ENCODE assay signal across 12 cellular contexts in the genomic region with DNA sequence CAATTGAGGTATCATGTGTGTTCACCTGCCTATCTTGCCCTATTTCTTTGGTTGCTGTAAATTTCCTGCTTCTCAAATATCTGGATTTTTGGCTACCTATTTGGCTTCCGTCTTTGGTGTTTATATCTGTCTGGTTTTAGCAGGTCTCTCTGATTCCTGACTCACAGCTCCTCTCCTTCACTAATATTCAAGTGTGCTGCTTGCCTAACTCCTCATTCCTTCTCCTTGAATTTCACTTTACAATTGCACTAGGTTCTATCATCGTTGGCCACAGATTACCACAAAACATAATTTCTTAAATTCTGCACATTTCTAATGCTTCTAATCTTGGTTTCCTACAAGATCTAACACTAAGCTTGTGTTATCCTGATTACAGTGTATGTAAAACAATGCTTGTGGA. TPM values are rescaled to one million over a fixed set of nuclear protein-coding genes. Genes with fewer than 3 reads are reported as not detected.
DNase-seq lines count a peak whose midpoint lies in the region; ATAC-seq and TF ChIP-seq lines count a peak whose summit lies in the region.
"Not testable (repeated sequence)": the region's sequence is repeated elsewhere in the genome, so short reads cannot be mapped to it uniquely, and the experiment has no call there.
"Had no signal": no experiment of that assay in that cellular context is flagged by ENCODE, and none has a peak within 500 bp of the region (broad histone marks: within the 10 kb centered on the region; RNA-seq: fewer than 3 reads in every experiment).

No MANE protein-coding gene starts in this region.

- not testable (repeated sequence) for DNase-seq in CD8-positive, alpha-beta T cell; T-cell; activated naive CD8-positive, alpha-beta T cell treated with anti-CD3 and anti-CD28 coated beads, Interleukin-2, amount 10 ng/mL, durations not matched to agents 7 days and 5 days; central memory CD8-positive, alpha-beta T cell (ENCODE audit: low spot score in 2 of 2); natural killer cell
- peak; percentile 62 for DNase-seq in iris pigment epithelial cell (ENCODE audit: low read depth)

- not testable (repeated sequence) for H3K4me3 Mint-ChIP-seq in CD8-positive, alpha-beta T cell; activated naive CD8-positive, alpha-beta T cell treated with anti-CD3 and anti-CD28 coated beads, Interleukin-2, amount 10 ng/mL, durations not matched to agents 7 days and 5 days; natural killer cell; stimulated activated naive CD8-positive, alpha-beta T cell treated with anti-CD3 and anti-CD28 coated beads, Interleukin-15, Interleukin-2, amounts not matched to agents 100 ng/mL and 50 ng/mL, for 24 hours
- peak overlapping the region in 1 of 3 donors; percentile 26 for H3K4me3 Mint-ChIP-seq in T-cell
- peak overlapping the region; percentile 5 for H3K4me3 Mint-ChIP-seq in central memory CD8-positive, alpha-beta T cell

- peaks cover 81% of the 10 kb centered on the region for H3K36me3 Mint-ChIP-seq in CD8-positive, alpha-beta T cell
- H3K36me3 Mint-ChIP-seq in T-cell (peaks cover 57% of the 10 kb centered on the region), natural killer cell (peaks cover 19% of the 10 kb centered on the region)
- H3K36me3 Mint-ChIP-seq in activated naive CD8-positive, alpha-beta T cell treated with anti-CD3 and anti-CD28 coated beads, Interleukin-2, amount 10 ng/mL, durations not matched to agents 7 days and 5 days: peaks cover 55% of the 10 kb centered on the region
- H3K36me3 Mint-ChIP-seq in central memory CD8-positive, alpha-beta T cell (ENCODE audit: insufficient read depth): peaks cover 67% of the 10 kb centered on the region
- peaks cover 12% of the 10 kb centered on the region for H3K36me3 Mint-ChIP-seq in stimulated activated naive CD8-positive, alpha-beta T cell treated with anti-CD3 and anti-CD28 coated beads, Interleukin-15, Interleukin-2, amounts not matched to agents 100 ng/mL and 50 ng/mL, for 24 hours (ENCODE audit: low read depth)

- not testable (repeated sequence) for TF ChIP-seq CTCF in CD8-positive, alpha-beta T cell (IDR thresholded peaks at IDR 0.05); natural killer cell (IDR thresholded peaks at IDR 0.05)

- intact Hi-C loops in CD8-positive, alpha-beta T cell (cut with DNase I, micrococcal nuclease); natural killer cell (cut with micrococcal nuclease): not testable (repeated sequence)

- H3K27me3 Mint-ChIP-seq in CD8-positive, alpha-beta T cell (ENCODE audit: low read depth); T-cell; activated naive CD8-positive, alpha-beta T cell treated with anti-CD3 and anti-CD28 coated beads, Interleukin-2, amount 10 ng/mL, durations not matched to agents 7 days and 5 days; central memory CD8-positive, alpha-beta T cell; natural killer cell (ENCODE audit: low read depth in 2 of 2); stimulated activated naive CD8-positive, alpha-beta T cell treated with anti-CD3 and anti-CD28 coated beads, Interleukin-15, Interleukin-2, amounts not matched to agents 100 ng/mL and 50 ng/mL, for 24 hours: not testable (repeated sequence)

- peak overlapping the region; percentile 66 for H3K27ac Mint-ChIP-seq in CD8-positive, alpha-beta T cell
- H3K27ac Mint-ChIP-seq in T-cell (peak overlapping the region; percentile 5 to 62), natural killer cell (peak overlapping the region; percentile 41 to 51)
- H3K27ac Mint-ChIP-seq in activated naive CD8-positive, alpha-beta T cell treated with anti-CD3 and anti-CD28 coated beads, Interleukin-2, amount 10 ng/mL, durations not matched to agents 7 days and 5 days: peak overlapping the region; percentile 18
- H3K27ac Mint-ChIP-seq in central memory CD8-positive, alpha-beta T cell (ENCODE audit: low read depth): peak overlapping the region; percentile 38
- peak overlapping the region; percentile 1 for H3K27ac Mint-ChIP-seq in stimulated activated naive CD8-positive, alpha-beta T cell treated with anti-CD3 and anti-CD28 coated beads, Interleukin-15, Interleukin-2, amounts not matched to agents 100 ng/mL and 50 ng/mL, for 24 hours

- POLR2A ChIA-PET in CD8-positive, alpha-beta T cell (lab: Charles Lee); T-cell (lab: Charles Lee): not testable (repeated sequence)
- POLR2A ChIA-PET in activated naive CD8-positive, alpha-beta T cell treated with anti-CD3 and anti-CD28 coated beads, Interleukin-2, amount 10 ng/mL, durations not matched to agents 7 days and 5 days (lab: Charles Lee): interaction anchor here (1.1 kb wide), 1 partner anchor 9 kb away, joined by 5 read pairs; no protein-coding TSS in a partner anchor

- H3K4me1 ChIP-seq in CD8-positive, alpha-beta T cell (ENCODE audit: insufficient read depth, low read length): peaks cover 41% of the 10 kb centered on the region

- peaks cover 71% of the 10 kb centered on the region for H3K4me1 Mint-ChIP-seq in CD8-positive, alpha-beta T cell (ENCODE audit: low read depth)
- peaks cover 64 to 68% (median 65%) of the 10 kb centered on the region in 3 donors for H3K4me1 Mint-ChIP-seq in T-cell
- H3K4me1 Mint-ChIP-seq in activated naive CD8-positive, alpha-beta T cell treated with anti-CD3 and anti-CD28 coated beads, Interleukin-2, amount 10 ng/mL, durations not matched to agents 7 days and 5 days: peaks cover 26% of the 10 kb centered on the region
- peaks cover 70% of the 10 kb centered on the region for H3K4me1 Mint-ChIP-seq in central memory CD8-positive, alpha-beta T cell
- peaks cover 65 to 84% of the 10 kb centered on the region in 2 donors for H3K4me1 Mint-ChIP-seq in natural killer cell
- peaks cover 48% of the 10 kb centered on the region for H3K4me1 Mint-ChIP-seq in stimulated activated naive CD8-positive, alpha-beta T cell treated with anti-CD3 and anti-CD28 coated beads, Interleukin-15, Interleukin-2, amounts not matched to agents 100 ng/mL and 50 ng/mL, for 24 hours (ENCODE audit: low read depth)

- ATAC-seq in CD8-positive, alpha-beta T cell; T-cell (replicated peaks in 1 of 4); activated naive CD8-positive, alpha-beta T cell treated with anti-CD3 and anti-CD28 coated beads, Interleukin-2, amount 10 ng/mL, durations not matched to agents 7 days and 5 days (ENCODE audit: low read depth); central memory CD8-positive, alpha-beta T cell (replicated peaks; ENCODE audit: extremely low read depth, poor library complexity, severe bottlenecking); natural killer cell: not testable (repeated sequence)

- not testable (repeated sequence) for H3K9me3 Mint-ChIP-seq in CD8-positive, alpha-beta T cell; T-cell; activated naive CD8-positive, alpha-beta T cell treated with anti-CD3 and anti-CD28 coated beads, Interleukin-2, amount 10 ng/mL, durations not matched to agents 7 days and 5 days; central memory CD8-positive, alpha-beta T cell; natural killer cell; stimulated activated naive CD8-positive, alpha-beta T cell treated with anti-CD3 and anti-CD28 coated beads, Interleukin-15, Interleukin-2, amounts not matched to agents 100 ng/mL and 50 ng/mL, for 24 hours

- H3K27ac ChIP-seq in CD8-positive, alpha-beta T cell (ENCODE audit: low read depth, low read length): not testable (repeated sequence)

- CTCF ChIA-PET in CD8-positive, alpha-beta T cell (lab: Charles Lee): interaction anchor here (1.4 kb wide), 1 partner anchor 9 kb away, joined by 3 read pairs; no protein-coding TSS in a partner anchor
- CTCF ChIA-PET in T-cell (lab: Charles Lee): not testable (repeated sequence)

- H3K27me3 ChIP-seq in CD8-positive, alpha-beta T cell (ENCODE audit: insufficient read depth, low read length): not testable (repeated sequence)

- peaks cover 20% of the 10 kb centered on the region for H3K36me3 ChIP-seq in CD8-positive, alpha-beta T cell (ENCODE audit: insufficient read depth, low read length)

- H3K9me3 ChIP-seq in CD8-positive, alpha-beta T cell (ENCODE audit: low read length): not testable (repeated sequence)

- H3K4me3 ChIP-seq in CD8-positive, alpha-beta T cell (ENCODE audit: low read depth, low read length): not testable (repeated sequence)

RNA-seq across cellular contexts. Expression of a gene that starts 5.9 kb away (rescaled TPM):
- total RNA-seq in CD8-positive, alpha-beta T cell: 10 to 100 TPM; 81.9 to 84.0 TPM
- total RNA-seq in T-cell: 100 to 1,000 TPM in 4 of 5 donors, 10 to 100 TPM in 1; 90.2 to 144 (median 126) TPM
- total RNA-seq in activated naive CD8-positive, alpha-beta T cell treated with anti-CD3 and anti-CD28 coated beads, Interleukin-2, amount 10 ng/mL, durations not matched to agents 7 days and 5 days: 100 to 1,000 TPM; 156 to 158 TPM
- total RNA-seq in natural killer cell: 100 to 1,000 TPM; 204 to 215 (median 210) TPM

RNA-seq across cellular contexts. Expression of a gene that starts 20.7 kb away (rescaled TPM):
- under 1 TPM in 1 of 2 experiments, not detected in 1; 0.47 TPM for total RNA-seq in CD8-positive, alpha-beta T cell
- total RNA-seq in T-cell: under 1 TPM in 2 of 5 donors, not detected in 3; 0.51 to 0.53 TPM
- under 1 TPM in 1 of 2 experiments, not detected in 1; 0.58 TPM for total RNA-seq in activated naive CD8-positive, alpha-beta T cell treated with anti-CD3 and anti-CD28 coated beads, Interleukin-2, amount 10 ng/mL, durations not matched to agents 7 days and 5 days
- 1 to 10 TPM; 1.6 to 5.6 (median 4.6) TPM for total RNA-seq in natural killer cell
- total RNA-seq: B cell, Daoy, GM23248, HepG2 had no signal

RNA-seq across cellular contexts. Expression of a gene that starts 36.6 kb away (rescaled TPM):
- total RNA-seq in CD8-positive, alpha-beta T cell: not detected
- total RNA-seq in T-cell (not detected), natural killer cell (1 to 10 TPM in 1 of 3 donors, under 1 TPM in 2; 0.23 to 1.8 (median 0.38) TPM)
- not detected for total RNA-seq in activated naive CD8-positive, alpha-beta T cell treated with anti-CD3 and anti-CD28 coated beads, Interleukin-2, amount 10 ng/mL, durations not matched to agents 7 days and 5 days
- total RNA-seq: B cell, Calu3, Daoy, GM23248, HepG2 had no signal

RNA-seq across cellular contexts. Expression of a gene that starts 51.5 kb away (rescaled TPM):
- total RNA-seq in CD8-positive, alpha-beta T cell: not detected
- total RNA-seq in T-cell (under 1 TPM in 3 of 5 donors, not detected in 2; 0.16 to 0.32 (median 0.23) TPM), natural killer cell (1 to 10 TPM in 1 of 3 donors, under 1 TPM in 2; 0.59 to 3.0 (median 0.95) TPM)
- under 1 TPM; 0.43 to 0.44 TPM for total RNA-seq in activated naive CD8-positive, alpha-beta T cell treated with anti-CD3 and anti-CD28 coated beads, Interleukin-2, amount 10 ng/mL, durations not matched to agents 7 days and 5 days
- total RNA-seq: B cell, Daoy, GM23248, HepG2 had no signal

Comparison
In these comparisons a context has a peak if more than half of its experiments do, and no peak if none do; other contexts are left out.
1. H3K27ac Mint-ChIP-seq: peak in every context shown above with its lines; median percentile 66 in CD8-positive, alpha-beta T cell; 46 in natural killer cell; 38 in central memory CD8-positive, alpha-beta T cell; 34 in T-cell; 18 in activated naive CD8-positive, alpha-beta T cell treated with anti-CD3 and anti-CD28 coated beads, Interleukin-2, amount 10 ng/mL, durations not matched to agents 7 days and 5 days; 1 in stimulated activated naive CD8-positive, alpha-beta T cell treated with anti-CD3 and anti-CD28 coated beads, Interleukin-15, Interleukin-2, amounts not matched to agents 100 ng/mL and 50 ng/mL, for 24 hours.